ENCODE assay signal across 12 cellular contexts in genomic region chr1:43776043-43776761, GRCh38.
DNase-seq lines count a peak whose midpoint lies in the region; ATAC-seq and FAIRE-seq lines count a peak whose summit lies in the region.
"Had no signal": no experiment of that assay in that cellular context is flagged by ENCODE, and none has a peak within 500 bp of the region (broad histone marks: within the 10 kb centered on the region; RNA-seq: fewer than 3 reads in every experiment).

No MANE protein-coding gene starts in this region.

- ATAC-seq in HG03565 (IDR thresholded peaks at IDR 0.05; ENCODE audit: unreplicated experiment) (no peak), GM21528 (IDR thresholded peaks at IDR 0.05; ENCODE audit: low FRiP score, unreplicated experiment) (no peak)

- no peak for FAIRE-seq in HTR-8/SVneo (lab: Jason Lieb, UNC)

- in situ Hi-C loops in Caki2 (cut with HindIII; ENCODE audit: low pct_unique_long_range_greater_than_20kb, low sequenced_read_pairs): no loop called here

- DNase-seq in Caki2 (ENCODE audit: low read depth) (peak; percentile 24), Kasumi-1 (lab: John Stamatoyannopoulos, UW) (peak; percentile 25 to 44), amniotic stem cell (lab: John Stamatoyannopoulos, UW) (peak; percentile 74), kidney tubule cell (ENCODE audit: low spot score) (peak; percentile 22), NCI-H1105 treated with DMSO at 0.1 percent for 48 hours (lab: John Stamatoyannopoulos, UW) (no peak), HTR-8/SVneo (ENCODE audit: insufficient read length, low spot score) (no peak)
- DNase-seq: activated naive CD8-positive, alpha-beta T cell treated with anti-CD3 and anti-CD28 coated beads for 36 hours; Calu3; NCI-H1436 treated with DMSO at 0.1 percent for 48 hours; stimulated activated CD4-positive, alpha-beta T cell treated with anti-CD3 and anti-CD28 coated beads, Interleukin-12 subunit alpha, Interleukin-12 subunit beta, amount 100 ng/mL, for 4 hours had no signal

Comparison
In these comparisons a context has a peak if more than half of its experiments do, and no peak if none do; other contexts are left out.
1. DNase-seq: peak in Caki2 (single experiment), Kasumi-1 (2 of 2), amniotic stem cell (single experiment) and kidney tubule cell (single experiment); none in NCI-H1105 treated with DMSO at 0.1 percent for 48 hours (single experiment) and HTR-8/SVneo (single experiment).